In genomic region chr1:103717404-103717803, GRCh38 we compare ENCODE assay signal across 11 cellular contexts. TPM values are rescaled to one million over a fixed set of nuclear protein-coding genes. Genes with fewer than 3 reads are reported as not detected.
"Had no signal": no experiment of that assay in that cellular context is flagged by ENCODE, and none has a peak within 500 bp of the region (broad histone marks: within the 10 kb centered on the region; RNA-seq: fewer than 3 reads in every experiment).

No MANE protein-coding gene starts in this region.

RNA-seq across cellular contexts. Expression of gene AMY1B, which starts 21.4 kb away (rescaled TPM):
- total RNA-seq: activated CD4-positive, alpha-beta memory T cell treated with anti-CD3 and anti-CD28 coated beads for 36 hours; activated CD4-positive, alpha-beta T cell treated with anti-CD3 and anti-CD28 coated beads for 36 hours; activated T-cell treated with anti-CD3 and anti-CD28 coated beads, Interleukin-2, amount 50 U/mL, for 72 hours; activated T-helper 17 cell treated with anti-CD3 and anti-CD28 coated beads, Interleukin-2, amount 50 U/mL, for 72 hours; LHCN-M2; NCI-H460; RPMI7951; SK-MEL-5; T-cell; T-helper 17 cell; WTC11 had no signal

RNA-seq across cellular contexts. Expression of gene AMY1C, which starts 32.3 kb away (rescaled TPM):
- total RNA-seq: activated CD4-positive, alpha-beta memory T cell treated with anti-CD3 and anti-CD28 coated beads for 36 hours; activated CD4-positive, alpha-beta T cell treated with anti-CD3 and anti-CD28 coated beads for 36 hours; activated T-cell treated with anti-CD3 and anti-CD28 coated beads, Interleukin-2, amount 50 U/mL, for 72 hours; activated T-helper 17 cell treated with anti-CD3 and anti-CD28 coated beads, Interleukin-2, amount 50 U/mL, for 72 hours; LHCN-M2; NCI-H460; RPMI7951; SK-MEL-5; T-cell; T-helper 17 cell; WTC11 had no signal
